22 cellular contexts compared by ENCODE assay signal in genomic region chr14:92207928-92208265, GRCh38.
"Had no signal": no experiment of that assay in that cellular context is flagged by ENCODE, and none has a peak within 500 bp of the region (broad histone marks: within the 10 kb centered on the region; RNA-seq: fewer than 3 reads in every experiment).

No MANE protein-coding gene starts in this region.

- H3K4me2 ChIP-seq: SK-N-SH had no signal

- H3K4me3 ChIP-seq: MG63 had no signal

- DNase-seq: KBM-7, MG63, NCI-H1092, NCI-H1105 treated with DMSO at 0.1 percent for 48 hours, NCI-H1417 treated with DMSO at 0.1 percent for 48 hours, NCI-H146, NCI-H1694 treated with DMSO at 0.1 percent for 48 hours, NCI-H1930, NCI-H2081, NCI-H2107, NCI-H226, NCI-H446, NCI-H510A, NCI-H69, NCI-H774, PC-3, SHP77, SK-N-SH, SW 1271 had no signal

- H3K9ac ChIP-seq: SK-N-SH had no signal

- ATAC-seq: Panc1, PC-3 had no signal

- H3K27ac ChIP-seq: HL-60, RWPE1 had no signal

- H3K27me3 ChIP-seq: MG63 had no signal

- H3K36me3 ChIP-seq: MG63 had no signal

- H3K9me3 ChIP-seq: MG63, SK-N-SH had no signal
